ENCODE assay signal across 19 cellular contexts in the genomic region with DNA sequence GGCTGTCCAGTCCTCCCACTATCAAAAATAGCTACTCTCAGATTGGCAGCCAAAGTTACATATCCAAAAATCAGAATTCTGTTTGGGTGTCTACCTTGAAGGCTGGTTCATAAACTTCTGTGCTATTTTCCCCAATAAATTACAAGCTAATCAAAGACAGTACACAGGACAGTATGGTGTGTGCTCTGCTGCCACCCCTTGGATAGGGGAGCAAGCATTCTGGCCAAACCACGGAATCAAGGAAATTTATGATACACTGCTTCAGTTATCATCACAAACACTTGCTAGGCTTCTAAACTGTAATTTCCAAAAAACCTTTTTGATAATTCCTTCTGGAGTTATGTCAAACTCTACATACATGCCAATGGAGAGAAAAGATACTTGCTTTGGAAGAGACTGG. TPM values are rescaled to one million over a fixed set of nuclear protein-coding genes. Genes with fewer than 3 reads are reported as not detected.
DNase-seq lines count a peak whose midpoint lies in the region; ATAC-seq and TF ChIP-seq lines count a peak whose summit lies in the region.
"Had no signal": no experiment of that assay in that cellular context is flagged by ENCODE, and none has a peak within 500 bp of the region (broad histone marks: within the 10 kb centered on the region; RNA-seq: fewer than 3 reads in every experiment).

No MANE protein-coding gene starts in this region.

- H3K4me1 Mint-ChIP-seq in activated naive CD8-positive, alpha-beta T cell treated with anti-CD3 and anti-CD28 coated beads, Interleukin-2, amount 10 ng/mL, durations not matched to agents 7 days and 5 days = peaks cover 18% of the 10 kb centered on the region
- H3K4me1 Mint-ChIP-seq in activated naive CD8-positive, alpha-beta T cell treated with anti-CD3 and anti-CD28 coated beads for 36 hours = peaks cover 56% of the 10 kb centered on the region
- H3K4me1 Mint-ChIP-seq in endodermal cell = peaks cover 25% of the 10 kb centered on the region
- H3K4me1 Mint-ChIP-seq in activated CD8-positive, alpha-beta memory T cell treated with anti-CD3 and anti-CD28 coated beads, Interleukin-2, amount 10 ng/mL, durations not matched to agents 7 days and 5 days = peaks cover 29% of the 10 kb centered on the region

- CTCF ChIA-PET in RWPE1 (lab: Yijun Ruan, JAX) = interaction anchor here (0.6 to 1.2 kb wide), 2 partner anchors 10 to 89 kb away, joined by 3 to 4 read pairs; no protein-coding TSS in a partner anchor
- CTCF ChIA-PET in activated CD8-positive, alpha-beta memory T cell treated with anti-CD3 and anti-CD28 coated beads, Interleukin-2, amount 10 ng/mL, durations not matched to agents 7 days and 5 days (lab: Charles Lee) = interaction anchor here (0.8 to 1.2 kb wide), 3 partner anchors 10 to 39 kb away, joined by 3 read pairs; no protein-coding TSS in a partner anchor

- intact Hi-C loops in prostate gland (cut with DNase I) = no loop called here

- no peak; the same call in 1 of the 2 replicates for TF ChIP-seq CTCF in RWPE1 (conservative IDR thresholded peaks at IDR 0.05; ENCODE audit: low read depth)
- TF ChIP-seq CTCF in endodermal cell (conservative IDR thresholded peaks at IDR 0.05) = no peak
- peak in 3 of 4 experiments; percentile 13 to 40 (median 17) for TF ChIP-seq CTCF in prostate gland (IDR thresholded peaks at IDR 0.05)

- H3K9ac ChIP-seq in endodermal cell (ENCODE audit: extremely low read depth, low read length, poor library complexity, severe bottlenecking) = no peak overlapping the region

- POLR2A ChIA-PET in activated naive CD8-positive, alpha-beta T cell treated with anti-CD3 and anti-CD28 coated beads, Interleukin-2, amount 10 ng/mL, durations not matched to agents 7 days and 5 days (lab: Charles Lee) = interaction anchor here (1.1 kb wide), 1 partner anchor 16 kb away, joined by 3 read pairs; a partner anchor contains a TSS
- POLR2A ChIA-PET in RWPE1 (lab: Yijun Ruan, JAX; ENCODE audit: low non-redundant PET) = interaction anchor here (0.6 to 2.1 kb wide), 3 partner anchors 13 to 30 kb away, joined by 3 to 6 read pairs (median 5); no protein-coding TSS in a partner anchor

- H3K36me3 Mint-ChIP-seq in activated naive CD8-positive, alpha-beta T cell treated with anti-CD3 and anti-CD28 coated beads, Interleukin-2, amount 10 ng/mL, durations not matched to agents 7 days and 5 days = peaks cover 7% of the 10 kb centered on the region
- peaks cover 33% of the 10 kb centered on the region for H3K36me3 Mint-ChIP-seq in activated naive CD8-positive, alpha-beta T cell treated with anti-CD3 and anti-CD28 coated beads for 36 hours
- H3K36me3 Mint-ChIP-seq in endodermal cell (ENCODE audit: low read depth) = peaks cover 21% of the 10 kb centered on the region
- peaks cover 22% of the 10 kb centered on the region for H3K36me3 Mint-ChIP-seq in activated CD8-positive, alpha-beta memory T cell treated with anti-CD3 and anti-CD28 coated beads, Interleukin-2, amount 10 ng/mL, durations not matched to agents 7 days and 5 days
- H3K36me3 Mint-ChIP-seq: activated naive CD4-positive, alpha-beta T cell treated with anti-CD3 and anti-CD28 coated beads, Interleukin-2, amount 50 U/mL, for 72 hours had no signal

- H3K27me3 ChIP-seq in endodermal cell (ENCODE audit: control insufficient read depth, insufficient read depth, low read length, poor library complexity, severe bottlenecking) (no peaks in the 10 kb centered on the region), prostate gland (replicated peaks; ENCODE audit: insufficient read depth) (no peaks in the 10 kb centered on the region)
- H3K27me3 ChIP-seq: breast epithelium, neutrophil, right atrium auricular region, upper lobe of right lung had no signal

- 93 to 100% methylated on average over 1 of the region's 1 CpG for WGBS in endodermal cell (ENCODE audit: insufficient coverage in 1 of 2, insufficient read length in 1 of 2), 2 experiments
- WGBS in prostate gland = 24% methylated on average over 1 of the region's 1 CpG

- H3K4me3 ChIP-seq in endodermal cell (ENCODE audit: low read length) (no peak overlapping the region), prostate gland (no peak overlapping the region)
- H3K4me3 ChIP-seq: breast epithelium, mucosa of descending colon, right atrium auricular region, upper lobe of right lung had no signal

- H3K36me3 ChIP-seq in endodermal cell (ENCODE audit: control insufficient read depth, insufficient read depth, low read length) = peaks cover 43% of the 10 kb centered on the region
- no peaks in the 10 kb centered on the region for H3K36me3 ChIP-seq in prostate gland
- H3K36me3 ChIP-seq: breast epithelium, right atrium auricular region had no signal

- DNase-seq in activated naive CD8-positive, alpha-beta T cell treated with anti-CD3 and anti-CD28 coated beads, Interleukin-2, amount 10 ng/mL, durations not matched to agents 7 days and 5 days = no peak
- no peak for DNase-seq in activated naive CD8-positive, alpha-beta T cell treated with anti-CD3 and anti-CD28 coated beads for 36 hours
- DNase-seq in RWPE1 (ENCODE audit: low spot score) (no peak), endodermal cell (no peak), prostate gland (ENCODE audit: low spot score) (no peak), HuH-7.5 (ENCODE audit: low spot score) (no peak)
- no peak for DNase-seq in activated CD4-positive, CD25-positive, alpha-beta regulatory T cell (lab: John Stamatoyannopoulos, UW)
- no peak for DNase-seq in activated CD8-positive, alpha-beta memory T cell treated with anti-CD3 and anti-CD28 coated beads, Interleukin-2, amount 10 ng/mL, durations not matched to agents 7 days and 5 days
- DNase-seq: activated T-cell treated with anti-CD3 and anti-CD28 coated beads for 4 hours, mucosa of descending colon, NCI-H146, NCI-H774, upper lobe of right lung had no signal

- H3K27ac ChIP-seq in RWPE1 (peak overlapping the region; percentile 60), endodermal cell (ENCODE audit: low read depth, low read length) (no peak overlapping the region), prostate gland (no peak overlapping the region)
- H3K27ac ChIP-seq: breast epithelium, neutrophil, right atrium auricular region, upper lobe of right lung had no signal

- no peak for TF ChIP-seq POLR2A in prostate gland (IDR thresholded peaks at IDR 0.05)

- ATAC-seq in activated naive CD8-positive, alpha-beta T cell treated with anti-CD3 and anti-CD28 coated beads, Interleukin-2, amount 10 ng/mL, durations not matched to agents 7 days and 5 days (ENCODE audit: low read depth) = no peak
- ATAC-seq in activated CD8-positive, alpha-beta memory T cell treated with anti-CD3 and anti-CD28 coated beads, Interleukin-2, amount 10 ng/mL, durations not matched to agents 7 days and 5 days = no peak
- ATAC-seq: mucosa of descending colon, upper lobe of right lung had no signal

- H3K27ac Mint-ChIP-seq in activated naive CD8-positive, alpha-beta T cell treated with anti-CD3 and anti-CD28 coated beads, Interleukin-2, amount 10 ng/mL, durations not matched to agents 7 days and 5 days = peak overlapping the region; percentile 16
- no peak overlapping the region for H3K27ac Mint-ChIP-seq in activated naive CD8-positive, alpha-beta T cell treated with anti-CD3 and anti-CD28 coated beads for 36 hours
- peak overlapping the region; percentile 24 for H3K27ac Mint-ChIP-seq in endodermal cell
- H3K27ac Mint-ChIP-seq in activated CD8-positive, alpha-beta memory T cell treated with anti-CD3 and anti-CD28 coated beads, Interleukin-2, amount 10 ng/mL, durations not matched to agents 7 days and 5 days = no peak overlapping the region
- H3K27ac Mint-ChIP-seq: dendritic cell treated with granulocyte-macrophage colony-stimulating factor and Interleukin-4, amounts not matched to agents 40 ng/mL and 50 ng/mL, for 4 days had no signal

- H3K4me1 ChIP-seq in endodermal cell (ENCODE audit: control insufficient read depth, insufficient read depth, low read length) (no peaks in the 10 kb centered on the region), prostate gland (replicated peaks) (no peaks in the 10 kb centered on the region)
- H3K4me1 ChIP-seq: breast epithelium, right atrium auricular region had no signal

- H3K9me3 Mint-ChIP-seq in activated naive CD8-positive, alpha-beta T cell treated with anti-CD3 and anti-CD28 coated beads, Interleukin-2, amount 10 ng/mL, durations not matched to agents 7 days and 5 days = no peaks in the 10 kb centered on the region
- H3K9me3 Mint-ChIP-seq in activated naive CD8-positive, alpha-beta T cell treated with anti-CD3 and anti-CD28 coated beads for 36 hours = no peaks in the 10 kb centered on the region
- H3K9me3 Mint-ChIP-seq in endodermal cell = no peaks in the 10 kb centered on the region
- no peaks in the 10 kb centered on the region for H3K9me3 Mint-ChIP-seq in activated CD8-positive, alpha-beta memory T cell treated with anti-CD3 and anti-CD28 coated beads, Interleukin-2, amount 10 ng/mL, durations not matched to agents 7 days and 5 days (ENCODE audit: low read depth)
- H3K9me3 Mint-ChIP-seq: activated naive CD4-positive, alpha-beta T cell treated with anti-CD3 and anti-CD28 coated beads, Interleukin-2, amount 50 U/mL, for 72 hours; dendritic cell treated with granulocyte-macrophage colony-stimulating factor and Interleukin-4, amounts not matched to agents 40 ng/mL and 50 ng/mL, for 4 days; stimulated activated naive CD8-positive, alpha-beta T cell treated with anti-CD3 and anti-CD28 coated beads, Interleukin-15, Interleukin-2, amounts not matched to agents 100 ng/mL and 50 ng/mL, for 24 hours had no signal

- no peak overlapping the region for H3K4me3 Mint-ChIP-seq in activated naive CD8-positive, alpha-beta T cell treated with anti-CD3 and anti-CD28 coated beads, Interleukin-2, amount 10 ng/mL, durations not matched to agents 7 days and 5 days
- H3K4me3 Mint-ChIP-seq in activated naive CD8-positive, alpha-beta T cell treated with anti-CD3 and anti-CD28 coated beads for 36 hours = no peak overlapping the region
- H3K4me3 Mint-ChIP-seq in endodermal cell = no peak overlapping the region
- no peak overlapping the region for H3K4me3 Mint-ChIP-seq in activated CD8-positive, alpha-beta memory T cell treated with anti-CD3 and anti-CD28 coated beads, Interleukin-2, amount 10 ng/mL, durations not matched to agents 7 days and 5 days
- H3K4me3 Mint-ChIP-seq: dendritic cell treated with granulocyte-macrophage colony-stimulating factor and Interleukin-4, amounts not matched to agents 40 ng/mL and 50 ng/mL, for 4 days; stimulated activated naive CD8-positive, alpha-beta T cell treated with anti-CD3 and anti-CD28 coated beads, Interleukin-15, Interleukin-2, amounts not matched to agents 100 ng/mL and 50 ng/mL, for 24 hours had no signal

- no peaks in the 10 kb centered on the region for H3K27me3 Mint-ChIP-seq in activated naive CD8-positive, alpha-beta T cell treated with anti-CD3 and anti-CD28 coated beads, Interleukin-2, amount 10 ng/mL, durations not matched to agents 7 days and 5 days
- H3K27me3 Mint-ChIP-seq in activated naive CD8-positive, alpha-beta T cell treated with anti-CD3 and anti-CD28 coated beads for 36 hours = no peaks in the 10 kb centered on the region
- H3K27me3 Mint-ChIP-seq in endodermal cell (ENCODE audit: insufficient read depth) = no peaks in the 10 kb centered on the region
- H3K27me3 Mint-ChIP-seq in activated CD8-positive, alpha-beta memory T cell treated with anti-CD3 and anti-CD28 coated beads, Interleukin-2, amount 10 ng/mL, durations not matched to agents 7 days and 5 days = no peaks in the 10 kb centered on the region
- H3K27me3 Mint-ChIP-seq: dendritic cell treated with granulocyte-macrophage colony-stimulating factor and Interleukin-4, amounts not matched to agents 40 ng/mL and 50 ng/mL, for 4 days; stimulated activated naive CD8-positive, alpha-beta T cell treated with anti-CD3 and anti-CD28 coated beads, Interleukin-15, Interleukin-2, amounts not matched to agents 100 ng/mL and 50 ng/mL, for 24 hours had no signal

- H3K9me3 ChIP-seq in endodermal cell (ENCODE audit: control insufficient read depth, low read length) (no peaks in the 10 kb centered on the region), prostate gland (no peaks in the 10 kb centered on the region)
- H3K9me3 ChIP-seq: breast epithelium, mucosa of descending colon, neutrophil, right atrium auricular region, upper lobe of right lung had no signal

RNA-seq across cellular contexts. Expression of a gene that starts 15.9 kb away (rescaled TPM):
- total RNA-seq in activated naive CD8-positive, alpha-beta T cell treated with anti-CD3 and anti-CD28 coated beads, Interleukin-2, amount 10 ng/mL, durations not matched to agents 7 days and 5 days = 10 to 100 TPM; 65.2 to 68.1 TPM
- total RNA-seq in activated naive CD8-positive, alpha-beta T cell treated with anti-CD3 and anti-CD28 coated beads for 36 hours = 100 to 1,000 TPM; 256 TPM
- total RNA-seq in endodermal cell (100 to 1,000 TPM; 106 to 109 TPM), prostate gland (10 to 100 TPM; 58.0 to 64.1 TPM)
- polyA plus RNA-seq in endodermal cell (2013, experiment 1 of 2) = 87.7 TPM
- 88.3 TPM for polyA plus RNA-seq in endodermal cell (2013, experiment 2 of 2)
- total RNA-seq in activated CD8-positive, alpha-beta memory T cell treated with anti-CD3 and anti-CD28 coated beads, Interleukin-2, amount 10 ng/mL, durations not matched to agents 7 days and 5 days = 100 to 1,000 TPM in 1 of 2 experiments, 10 to 100 TPM in 1; 92.2 to 134 TPM

RNA-seq across cellular contexts. Expression of a gene that starts 48.0 kb away (rescaled TPM):
- total RNA-seq in activated naive CD8-positive, alpha-beta T cell treated with anti-CD3 and anti-CD28 coated beads, Interleukin-2, amount 10 ng/mL, durations not matched to agents 7 days and 5 days = 100 to 1,000 TPM; 168 to 183 TPM
- total RNA-seq in activated naive CD8-positive, alpha-beta T cell treated with anti-CD3 and anti-CD28 coated beads for 36 hours = 100 to 1,000 TPM; 578 to 584 TPM
- total RNA-seq in endodermal cell = 100 to 1,000 TPM; 201 to 212 TPM
- 141 TPM for polyA plus RNA-seq in endodermal cell (2013, experiment 1 of 2)
- 120 TPM for polyA plus RNA-seq in endodermal cell (2013, experiment 2 of 2)
- 100 to 1,000 TPM; 273 to 331 TPM for total RNA-seq in prostate gland
- total RNA-seq in activated CD8-positive, alpha-beta memory T cell treated with anti-CD3 and anti-CD28 coated beads, Interleukin-2, amount 10 ng/mL, durations not matched to agents 7 days and 5 days = 100 to 1,000 TPM; 208 to 309 TPM

Comparison
In these comparisons a context has a peak if more than half of its experiments do, and no peak if none do; other contexts are left out.
1. H3K27ac Mint-ChIP-seq: peak in activated naive CD8-positive, alpha-beta T cell treated with anti-CD3 and anti-CD28 coated beads, Interleukin-2, amount 10 ng/mL, durations not matched to agents 7 days and 5 days (single experiment) and endodermal cell (single experiment); none in activated naive CD8-positive, alpha-beta T cell treated with anti-CD3 and anti-CD28 coated beads for 36 hours (single experiment) and activated CD8-positive, alpha-beta memory T cell treated with anti-CD3 and anti-CD28 coated beads, Interleukin-2, amount 10 ng/mL, durations not matched to agents 7 days and 5 days (single experiment).
2. CTCF ChIP-seq: peak in prostate gland (3 of 4); none in RWPE1 (single experiment) and endodermal cell (single experiment).